Comparison of ENCODE assay signal across 8 cellular contexts in the genomic region with DNA sequence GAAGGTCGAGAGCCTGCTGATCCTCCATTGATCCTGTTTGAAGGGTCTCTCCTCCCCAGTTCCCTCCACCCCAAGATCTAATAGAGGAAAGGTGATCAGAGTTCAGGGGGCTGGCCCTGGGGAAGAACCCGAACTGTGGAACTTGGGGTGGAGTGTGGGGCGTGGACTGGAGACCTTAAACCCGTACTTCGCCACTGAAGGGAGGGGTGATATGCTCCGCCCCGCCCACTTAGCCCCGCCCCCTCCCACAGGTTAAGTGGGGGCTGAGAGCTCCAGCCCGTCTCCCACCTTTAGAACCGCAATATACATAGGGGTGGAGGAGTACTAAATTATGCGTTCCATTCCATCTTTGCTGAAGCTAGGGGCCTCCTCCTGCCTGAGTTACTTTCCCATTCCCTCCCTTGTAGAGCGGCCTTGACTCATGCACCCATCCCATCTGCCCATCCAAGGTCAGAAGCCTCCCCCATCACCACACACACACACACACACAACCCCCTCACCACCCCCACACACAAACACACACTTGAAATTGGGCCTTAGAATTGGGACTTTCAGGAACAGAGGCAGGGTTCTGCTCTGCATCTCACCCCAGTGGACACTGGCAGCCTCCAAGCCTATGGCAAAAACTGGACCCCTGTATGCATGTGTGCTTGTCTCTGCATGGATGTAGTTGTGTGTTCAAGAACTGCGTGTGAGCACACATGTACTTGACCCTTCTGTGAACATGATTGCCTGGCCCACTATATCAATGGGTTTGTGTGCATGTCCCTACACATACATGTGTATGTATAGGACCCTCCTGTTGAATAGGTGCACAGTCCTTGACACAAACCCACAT. TPM values are rescaled to one million over a fixed set of nuclear protein-coding genes. Genes with fewer than 3 reads are reported as not detected.
DNase-seq lines count a peak whose midpoint lies in the region; ATAC-seq and TF ChIP-seq lines count a peak whose summit lies in the region.

No MANE protein-coding gene starts in this region.

- H3K36me3 ChIP-seq in BLaER1 treated with 17β-estradiol and CSF1 and Interleukin-3, amounts not matched to agents 10 nM and 100 nM: peaks cover 5 to 20% (median 16%) of the 10 kb centered on the region in 11 experiments; a peak in 18 of 22 replicates
- H3K36me3 ChIP-seq in NT2/D1 (ENCODE audit: insufficient read depth, insufficient read length, low read length) (no peaks in the 10 kb centered on the region), mammary epithelial cell (ENCODE audit: insufficient read depth, low read length) (no peaks in the 10 kb centered on the region), right lobe of liver (peaks cover 0 to 24% (median 5%) of the 10 kb centered on the region in 4 donors), subcutaneous abdominal adipose tissue (ENCODE audit: control insufficient read depth in 5 of 5, insufficient read depth in 5 of 5, low read length in 5 of 5) (peaks cover 4 to 16% (median 12%) of the 10 kb centered on the region in 5 donors)

- no peak for TF ChIP-seq POLR2A in right lobe of liver (IDR thresholded peaks at IDR 0.05)

- H3K4me1 ChIP-seq in BLaER1 treated with 17β-estradiol and CSF1 and Interleukin-3, amounts not matched to agents 10 nM and 100 nM: peaks cover 10 to 18% (median 13%) of the 10 kb centered on the region in 10 experiments
- H3K4me1 ChIP-seq in NT2/D1 (ENCODE audit: insufficient read depth, insufficient read length): peaks cover 26% of the 10 kb centered on the region
- H3K4me1 ChIP-seq in mammary epithelial cell (ENCODE audit: insufficient read depth, low read length): peaks cover 10% of the 10 kb centered on the region
- peaks cover 0 to 27% (median 11%) of the 10 kb centered on the region in 4 donors for H3K4me1 ChIP-seq in right lobe of liver
- H3K4me1 ChIP-seq in subcutaneous abdominal adipose tissue (ENCODE audit: control insufficient read depth in 5 of 5, insufficient read depth in 5 of 5, low read length in 5 of 5): peaks cover 2 to 16% (median 14%) of the 10 kb centered on the region in 5 donors

- H3K9me3 ChIP-seq in BLaER1 treated with 17β-estradiol and CSF1 and Interleukin-3, amounts not matched to agents 10 nM and 100 nM (replicated peaks in 1 of 11): no peaks in the 10 kb centered on the region
- H3K9me3 ChIP-seq in NT2/D1 (ENCODE audit: insufficient read depth, low read length): no peaks in the 10 kb centered on the region
- no peaks in the 10 kb centered on the region for H3K9me3 ChIP-seq in mammary epithelial cell (replicated peaks; ENCODE audit: insufficient read depth, low read length)
- no peaks in the 10 kb centered on the region for H3K9me3 ChIP-seq in right lobe of liver
- no peaks in the 10 kb centered on the region for H3K9me3 ChIP-seq in subcutaneous abdominal adipose tissue (ENCODE audit: control insufficient read depth in 5 of 5, low read length in 5 of 5)

- ATAC-seq in right lobe of liver (peak; percentile 65 to 82 (median 74)), GM18870 (IDR thresholded peaks at IDR 0.05; ENCODE audit: unreplicated experiment) (no peak), GM21423 (IDR thresholded peaks at IDR 0.05; ENCODE audit: unreplicated experiment) (no peak)

- peak overlapping the region in 9 of 11 experiments; percentile 56 to 80 (median 72); a peak in 14 of 22 replicates for H3K9ac ChIP-seq in BLaER1 treated with 17β-estradiol and CSF1 and Interleukin-3, amounts not matched to agents 10 nM and 100 nM
- H3K9ac ChIP-seq in NT2/D1 (ENCODE audit: insufficient read length, low read depth) (peak overlapping the region; percentile 77), mammary epithelial cell (ENCODE audit: insufficient read depth, low read length) (no peak overlapping the region), subcutaneous abdominal adipose tissue (ENCODE audit: low read length in 5 of 5) (peak overlapping the region in 3 of 5 donors; percentile 53 to 73 (median 59))

- CTCF ChIA-PET in mammary epithelial cell (lab: Charles Lee; ENCODE audit: low non-redundant PET): no interaction called here

- peaks cover 0 to 12% (median 0%) of the 10 kb centered on the region in 11 experiments; a peak in 8 of 22 replicates for H3K27me3 ChIP-seq in BLaER1 treated with 17β-estradiol and CSF1 and Interleukin-3, amounts not matched to agents 10 nM and 100 nM
- H3K27me3 ChIP-seq in NT2/D1 (ENCODE audit: insufficient read depth, insufficient read length) (peaks cover 6% of the 10 kb centered on the region), mammary epithelial cell (ENCODE audit: insufficient read depth, low read length) (no peaks in the 10 kb centered on the region), right lobe of liver (no peaks in the 10 kb centered on the region), subcutaneous abdominal adipose tissue (ENCODE audit: control insufficient read depth in 5 of 5, insufficient read depth in 4 of 5, low read length in 5 of 5) (no peaks in the 10 kb centered on the region)

- no TSS peak for BruUV-seq in mammary epithelial cell (replicated peaks; lab: Mats Ljungman, UMichigan)

- H3K4me2 ChIP-seq in BLaER1 treated with 17β-estradiol and CSF1 and Interleukin-3, amounts not matched to agents 10 nM and 100 nM: peak overlapping the region; percentile 96 to 100 (median 99)
- H3K4me2 ChIP-seq in mammary epithelial cell (ENCODE audit: insufficient read depth, low read depth, low read length): peak overlapping the region; percentile 98

- H3K4me3 ChIP-seq in BLaER1 treated with 17β-estradiol and CSF1 and Interleukin-3, amounts not matched to agents 10 nM and 100 nM: peak overlapping the region; percentile 56 to 75 (median 66)
- H3K4me3 ChIP-seq in NT2/D1 (ENCODE audit: insufficient read length, low read depth): peak overlapping the region; percentile 66
- peak overlapping the region in 1 of 3 experiments; percentile 58 for H3K4me3 ChIP-seq in mammary epithelial cell (replicated peaks in 1 of 3; ENCODE audit: insufficient read depth in 1 of 3, low read depth in 2 of 3, low read length in 3 of 3)
- peak overlapping the region; percentile 60 to 97 (median 90) for H3K4me3 ChIP-seq in right lobe of liver
- H3K4me3 ChIP-seq in subcutaneous abdominal adipose tissue (ENCODE audit: low read depth in 1 of 5, low read length in 5 of 5): peak overlapping the region; percentile 35 to 71 (median 56)

- WGBS in mammary epithelial cell (ENCODE audit: low coverage, missing lambda C conversion rate): 52% methylated on average over 5 of the region's 13 CpGs
- WGBS in right lobe of liver (ENCODE audit: insufficient coverage, low coverage, low lambda C conversion rate, missing lambda C conversion rate): 33% methylated on average over 3 of the region's 13 CpGs

- peaks cover 0 to 12% (median 0%) of the 10 kb centered on the region in 11 experiments; a peak in 3 of 22 replicates for H4K20me1 ChIP-seq in BLaER1 treated with 17β-estradiol and CSF1 and Interleukin-3, amounts not matched to agents 10 nM and 100 nM
- no peaks in the 10 kb centered on the region for H4K20me1 ChIP-seq in mammary epithelial cell (ENCODE audit: insufficient read depth, low read length)

- H3K79me2 ChIP-seq in mammary epithelial cell (ENCODE audit: insufficient read depth, low read length): no peaks in the 10 kb centered on the region

- DNase-seq in NT2/D1 (ENCODE audit: low read depth, low spot score): no peak
- DNase-seq in mammary epithelial cell: no peak
- DNase-seq in right lobe of liver: peak; percentile 77 to 94 (median 91)
- no peak for DNase-seq in pons (ENCODE audit: low spot score)

- dilution Hi-C loops in mammary epithelial cell (cut with HindIII; ENCODE audit: low sequenced_read_pairs): no loop called here

- TF ChIP-seq CTCF in mammary epithelial cell (conservative IDR thresholded peaks at IDR 0.05 in 1 of 2, IDR thresholded peaks at IDR 0.05 in 1 of 2; ENCODE audit: extremely low read depth in 1 of 2, insufficient read depth in 1 of 2, low read depth in 1 of 2, low read length in 2 of 2) (no peak), right lobe of liver (IDR thresholded peaks at IDR 0.05) (no peak)

- intact Hi-C loops in mammary epithelial cell (cut with micrococcal nuclease): no loop called here
- intact Hi-C loops in right lobe of liver (cut with DNase I): no loop called here

- no peak overlapping the region for H3K27ac ChIP-seq in BLaER1 treated with 17β-estradiol and CSF1 and Interleukin-3, amounts not matched to agents 10 nM and 100 nM
- H3K27ac ChIP-seq in mammary epithelial cell (ENCODE audit: insufficient read depth, low read depth, low read length) (no peak overlapping the region), right lobe of liver (peak overlapping the region in 2 of 3 donors; percentile 68 to 89), subcutaneous abdominal adipose tissue (ENCODE audit: low read depth, low read length) (no peak overlapping the region)

- H2AFZ ChIP-seq in mammary epithelial cell (ENCODE audit: low read depth, low read length): peak overlapping the region; percentile 90

- in situ Hi-C loops in mammary epithelial cell (cut with MboI; ENCODE audit: low sequenced_read_pairs in 2 of 2): no loop called here

RNA-seq across cellular contexts. Expression of a gene that starts 1.0 kb away (rescaled TPM):
- total RNA-seq in mammary epithelial cell (1 to 10 TPM in 1 of 2 donors, under 1 TPM in 1; 0.83 to 3.7 TPM), right lobe of liver (100 to 1,000 TPM in 1 of 6 experiments, 10 to 100 TPM in 5; 24.7 to 129 (median 38.4) TPM)
- 2.3 TPM for polyA plus RNA-seq in mammary epithelial cell
- polyA minus RNA-seq in mammary epithelial cell: 4.3 TPM

RNA-seq across cellular contexts. Expression of a gene that starts 17.0 kb away (rescaled TPM):
- total RNA-seq in mammary epithelial cell (10 to 100 TPM; 48.0 to 65.4 TPM), right lobe of liver (10 to 100 TPM; 37.0 to 73.5 (median 45.0) TPM)
- polyA plus RNA-seq in mammary epithelial cell: 104 TPM
- 16.2 TPM for polyA minus RNA-seq in mammary epithelial cell

RNA-seq across cellular contexts. Expression of a gene that starts 17.0 kb away (rescaled TPM):
- 10 to 100 TPM in 1 of 2 donors, 1 to 10 TPM in 1; 6.8 to 18.7 TPM for total RNA-seq in mammary epithelial cell
- polyA plus RNA-seq in mammary epithelial cell: 14.4 TPM
- 13.5 TPM for polyA minus RNA-seq in mammary epithelial cell
- 1 to 10 TPM; 2.9 to 8.4 (median 4.6) TPM for total RNA-seq in right lobe of liver

RNA-seq across cellular contexts. Expression of a gene that starts 29.3 kb away (rescaled TPM):
- 100 to 1,000 TPM in 1 of 2 donors, 10 to 100 TPM in 1; 44.3 to 159 TPM for total RNA-seq in mammary epithelial cell
- 30.4 TPM for polyA plus RNA-seq in mammary epithelial cell
- polyA minus RNA-seq in mammary epithelial cell: 18.3 TPM
- 10 to 100 TPM in 3 of 6 experiments, 1 to 10 TPM in 3; 5.6 to 17.5 (median 11.0) TPM for total RNA-seq in right lobe of liver

RNA-seq across cellular contexts. Expression of a gene that starts 57.5 kb away (rescaled TPM):
- total RNA-seq in mammary epithelial cell: 10 to 100 TPM; 24.5 to 28.3 TPM
- 5.9 TPM for polyA plus RNA-seq in mammary epithelial cell
- 20.3 TPM for polyA minus RNA-seq in mammary epithelial cell
- 10 to 100 TPM in 3 of 6 experiments, 1 to 10 TPM in 3; 7.1 to 14.2 (median 10.0) TPM for total RNA-seq in right lobe of liver

Comparison
In these comparisons a context has a peak if more than half of its experiments do, and no peak if none do; other contexts are left out.
1. H3K27ac ChIP-seq: peak in right lobe of liver (2 of 3); none in BLaER1 treated with 17β-estradiol and CSF1 and Interleukin-3, amounts not matched to agents 10 nM and 100 nM (0 of 11), mammary epithelial cell (single experiment) and subcutaneous abdominal adipose tissue (single experiment).
2. DNase-seq: peak in right lobe of liver (3 of 3); none in NT2/D1 (single experiment), mammary epithelial cell (single experiment) and pons (single experiment).
3. ATAC-seq: peak in right lobe of liver (4 of 4); none in GM18870 (single experiment) and GM21423 (single experiment).
4. RNA of a gene that starts 1.0 kb away (total RNA-seq): 24.7 to 129 TPM in right lobe of liver; 0.83 to 3.7 TPM in mammary epithelial cell; every median in the first group is over 4 times any median in the second.